1 cellular context compared by ENCODE assay signal in genomic region chr17:38720941-38721340, GRCh38.
TF ChIP-seq lines count a peak whose summit lies in the region.

No MANE protein-coding gene starts in this region.

TF ChIP-seq in HepG2, 621 proteins besides CTCF, POLR2A, EP300 and RAD21:
- TF ChIP-seq ZNF589 (CRISPR knock-in tag; conservative IDR thresholded peaks at IDR 0.05) (no peak), NCOA1 (CRISPR knock-in tag; IDR thresholded peaks at IDR 0.05) (no peak), ZBTB10 (CRISPR knock-in tag; IDR thresholded peaks at IDR 0.05; ENCODE audit: borderline replicate concordance) (no peak), MAZ (IDR thresholded peaks at IDR 0.05; ENCODE audit: borderline replicate concordance, low read depth, low read length) (no peak), MAZ (CRISPR knock-in tag; IDR thresholded peaks at IDR 0.05; ENCODE audit: low read depth) (no peak), RXRB (CRISPR knock-in tag; IDR thresholded peaks at IDR 0.05; ENCODE audit: borderline replicate concordance) (no peak)
